Comparison of ENCODE assay signal across 19 cellular contexts in genomic region chr14:46661728-46662127, GRCh38. TPM values are rescaled to one million over a fixed set of nuclear protein-coding genes. Genes with fewer than 3 reads are reported as not detected.
DNase-seq lines count a peak whose midpoint lies in the region; ATAC-seq, FAIRE-seq and TF ChIP-seq lines count a peak whose summit lies in the region.
"Had no signal": no experiment of that assay in that cellular context is flagged by ENCODE, and none has a peak within 500 bp of the region (broad histone marks: within the 10 kb centered on the region; RNA-seq: fewer than 3 reads in every experiment).

No MANE protein-coding gene starts in this region.

- WGBS in suprapubic skin, result 32% methylated on average over 1 of the region's 1 CpG

- H3K27ac ChIP-seq in suprapubic skin, result no peak overlapping the region
- no peak overlapping the region for H3K27ac ChIP-seq in naive thymus-derived CD4-positive, alpha-beta T cell (ENCODE audit: low read depth, low read length)
- H3K27ac ChIP-seq: gastrocnemius medialis had no signal

- H3K4me3 ChIP-seq in H7 (ENCODE audit: insufficient read depth, low read depth, low read length) (no peak overlapping the region), NT2/D1 (ENCODE audit: insufficient read length, low read depth) (no peak overlapping the region), bronchial epithelial cell (ENCODE audit: low read depth, low read length) (no peak overlapping the region), suprapubic skin (no peak overlapping the region)
- no peak overlapping the region for H3K4me3 ChIP-seq in naive thymus-derived CD4-positive, alpha-beta T cell (ENCODE audit: low read length)
- H3K4me3 ChIP-seq: gastrocnemius medialis had no signal

- intact Hi-C loops in naive thymus-derived CD4-positive, alpha-beta T cell (cut with micrococcal nuclease), result no loop called here
- intact Hi-C loops in cardiac septum (cut with DNase I), result no loop called here

- POLR2A ChIA-PET in naive thymus-derived CD4-positive, alpha-beta T cell (lab: Charles Lee), result no interaction called here

- no peak overlapping the region for H3K9ac ChIP-seq in NT2/D1 (ENCODE audit: insufficient read length, low read depth)

- H3K9me3 Mint-ChIP-seq in naive thymus-derived CD4-positive, alpha-beta T cell, result peaks cover 0 to 26% (median 8%) of the 10 kb centered on the region in 11 donors

- H3K4me3 Mint-ChIP-seq in naive thymus-derived CD4-positive, alpha-beta T cell, result no peak overlapping the region
- H3K4me3 Mint-ChIP-seq: activated CD4-positive, alpha-beta T cell treated with anti-CD3 and anti-CD28 coated beads for 36 hours; CD4-positive, alpha-beta T cell had no signal

- ATAC-seq in GM18858 (IDR thresholded peaks at IDR 0.05; ENCODE audit: unreplicated experiment), result no peak
- ATAC-seq in naive thymus-derived CD4-positive, alpha-beta T cell, result no peak
- ATAC-seq: activated CD4-positive, alpha-beta T cell treated with anti-CD3 and anti-CD28 coated beads for 36 hours; gastrocnemius medialis; left cardiac atrium had no signal

- no peaks in the 10 kb centered on the region for H3K36me3 ChIP-seq in H7 (replicated peaks; ENCODE audit: control insufficient read depth, insufficient read depth, low read length)
- no peaks in the 10 kb centered on the region for H3K36me3 ChIP-seq in NT2/D1 (ENCODE audit: insufficient read depth, insufficient read length, low read length)
- no peaks in the 10 kb centered on the region for H3K36me3 ChIP-seq in bronchial epithelial cell (ENCODE audit: control insufficient read depth, insufficient read depth, low read length)
- H3K36me3 ChIP-seq in suprapubic skin, result no peaks in the 10 kb centered on the region
- H3K36me3 ChIP-seq in naive thymus-derived CD4-positive, alpha-beta T cell (ENCODE audit: control insufficient read depth in 2 of 3, insufficient read depth in 3 of 3, low read length in 3 of 3), result no peaks in the 10 kb centered on the region
- H3K36me3 ChIP-seq: gastrocnemius medialis had no signal

- H3K27me3 Mint-ChIP-seq in naive thymus-derived CD4-positive, alpha-beta T cell, result no peaks in the 10 kb centered on the region
- H3K27me3 Mint-ChIP-seq: activated CD4-positive, alpha-beta T cell treated with anti-CD3 and anti-CD28 coated beads for 36 hours; CD4-positive, alpha-beta T cell had no signal

- no peaks in the 10 kb centered on the region for H3K27me3 ChIP-seq in H7 (ENCODE audit: control insufficient read depth, insufficient read depth, low read length)
- H3K27me3 ChIP-seq in NT2/D1 (ENCODE audit: insufficient read depth, insufficient read length), result no peaks in the 10 kb centered on the region
- no peaks in the 10 kb centered on the region for H3K27me3 ChIP-seq in bronchial epithelial cell (ENCODE audit: control insufficient read depth, insufficient read depth, low read length)
- no peaks in the 10 kb centered on the region for H3K27me3 ChIP-seq in suprapubic skin
- H3K27me3 ChIP-seq in naive thymus-derived CD4-positive, alpha-beta T cell (ENCODE audit: control insufficient read depth in 2 of 2, insufficient read depth in 2 of 2, low read length in 2 of 2), result no peaks in the 10 kb centered on the region
- H3K27me3 ChIP-seq: gastrocnemius medialis had no signal

- CTCF ChIA-PET in naive thymus-derived CD4-positive, alpha-beta T cell (lab: Charles Lee), result no interaction called here

- H3K4me1 ChIP-seq in NT2/D1 (ENCODE audit: insufficient read depth, insufficient read length) (no peaks in the 10 kb centered on the region), suprapubic skin (no peaks in the 10 kb centered on the region)
- no peaks in the 10 kb centered on the region for H3K4me1 ChIP-seq in naive thymus-derived CD4-positive, alpha-beta T cell (ENCODE audit: control insufficient read depth in 2 of 2, insufficient read depth in 2 of 2, low read length in 2 of 2)
- H3K4me1 ChIP-seq: gastrocnemius medialis had no signal

- H3K27ac Mint-ChIP-seq in naive thymus-derived CD4-positive, alpha-beta T cell, result no peak overlapping the region
- H3K27ac Mint-ChIP-seq: activated CD4-positive, alpha-beta T cell treated with anti-CD3 and anti-CD28 coated beads for 36 hours; CD4-positive, alpha-beta T cell had no signal

- DNase-seq in H7, result peak; percentile 9
- DNase-seq in NT2/D1 (ENCODE audit: low read depth, low spot score), result peak; percentile 16
- DNase-seq in bronchial epithelial cell (ENCODE audit: low read depth), result peak; percentile 8
- peak; percentile 1 for DNase-seq in midbrain (lab: John Stamatoyannopoulos, UW)
- DNase-seq in suprapubic skin (ENCODE audit: low spot score in 2 of 2), result no peak
- DNase-seq in naive thymus-derived CD4-positive, alpha-beta T cell, result no peak
- DNase-seq in cardiac septum (ENCODE audit: low spot score), result no peak
- DNase-seq: activated CD4-positive, alpha-beta T cell treated with anti-CD3 and anti-CD28 coated beads for 36 hours; activated T-cell treated with anti-CD3 and anti-CD28 coated beads, Interleukin-2, amount 50 U/mL, for 1 hour; CD4-positive, alpha-beta T cell; effector CD8-positive, alpha-beta T cell; gastrocnemius medialis; GDM1; left cardiac atrium; NCI-H1694 treated with DMSO at 0.1 percent for 48 hours; NCI-H774; small intestine had no signal

- TF ChIP-seq POLR2A in suprapubic skin (IDR thresholded peaks at IDR 0.05), result no peak

- TF ChIP-seq CTCF in bronchial epithelial cell (IDR thresholded peaks at IDR 0.05; ENCODE audit: insufficient read depth, low read length, severe bottlenecking) (peak; percentile 17), suprapubic skin (IDR thresholded peaks at IDR 0.05) (no peak)

- H3K9me3 ChIP-seq in NT2/D1 (ENCODE audit: insufficient read depth, low read length) (no peaks in the 10 kb centered on the region), suprapubic skin (peaks cover 12% of the 10 kb centered on the region)
- no peaks in the 10 kb centered on the region for H3K9me3 ChIP-seq in naive thymus-derived CD4-positive, alpha-beta T cell (ENCODE audit: control insufficient read depth in 2 of 3, low read length in 3 of 3)
- H3K9me3 ChIP-seq: gastrocnemius medialis had no signal

- no peak for TF ChIP-seq EP300 in suprapubic skin (IDR thresholded peaks at IDR 0.05)

- H3K4me1 Mint-ChIP-seq in naive thymus-derived CD4-positive, alpha-beta T cell, result no peaks in the 10 kb centered on the region
- H3K4me1 Mint-ChIP-seq: activated CD4-positive, alpha-beta T cell treated with anti-CD3 and anti-CD28 coated beads for 36 hours had no signal

- no peaks in the 10 kb centered on the region for H3K36me3 Mint-ChIP-seq in naive thymus-derived CD4-positive, alpha-beta T cell

- no peak for FAIRE-seq in bronchial epithelial cell (lab: Jason Lieb, UNC)
- FAIRE-seq: GM18507, small intestine had no signal

RNA-seq across cellular contexts. Expression of gene RPL10L, which starts 10.1 kb away (rescaled TPM):
- total RNA-seq in H7 (2014; rRNA removed; shearing (Covaris generic)), result not detected in 2 replicates
- not detected in 2 replicates for total RNA-seq in bronchial epithelial cell
- total RNA-seq in suprapubic skin, result not detected
- not detected for total RNA-seq in naive thymus-derived CD4-positive, alpha-beta T cell
- not detected for polyA plus RNA-seq in naive thymus-derived CD4-positive, alpha-beta T cell
- not detected for total RNA-seq in cardiac septum
- total RNA-seq: activated CD4-positive, alpha-beta T cell treated with anti-CD3 and anti-CD28 coated beads for 36 hours; CD4-positive, alpha-beta T cell; gastrocnemius medialis; left cardiac atrium had no signal
- polyA plus RNA-seq: small intestine had no signal

Comparison
In these comparisons a context has a peak if more than half of its experiments do, and no peak if none do; other contexts are left out.
1. DNase-seq: peak in H7 (single experiment), NT2/D1 (single experiment), bronchial epithelial cell (single experiment) and midbrain (single experiment); none in suprapubic skin (0 of 2), naive thymus-derived CD4-positive, alpha-beta T cell (0 of 9) and cardiac septum (single experiment).